In the genomic region with DNA sequence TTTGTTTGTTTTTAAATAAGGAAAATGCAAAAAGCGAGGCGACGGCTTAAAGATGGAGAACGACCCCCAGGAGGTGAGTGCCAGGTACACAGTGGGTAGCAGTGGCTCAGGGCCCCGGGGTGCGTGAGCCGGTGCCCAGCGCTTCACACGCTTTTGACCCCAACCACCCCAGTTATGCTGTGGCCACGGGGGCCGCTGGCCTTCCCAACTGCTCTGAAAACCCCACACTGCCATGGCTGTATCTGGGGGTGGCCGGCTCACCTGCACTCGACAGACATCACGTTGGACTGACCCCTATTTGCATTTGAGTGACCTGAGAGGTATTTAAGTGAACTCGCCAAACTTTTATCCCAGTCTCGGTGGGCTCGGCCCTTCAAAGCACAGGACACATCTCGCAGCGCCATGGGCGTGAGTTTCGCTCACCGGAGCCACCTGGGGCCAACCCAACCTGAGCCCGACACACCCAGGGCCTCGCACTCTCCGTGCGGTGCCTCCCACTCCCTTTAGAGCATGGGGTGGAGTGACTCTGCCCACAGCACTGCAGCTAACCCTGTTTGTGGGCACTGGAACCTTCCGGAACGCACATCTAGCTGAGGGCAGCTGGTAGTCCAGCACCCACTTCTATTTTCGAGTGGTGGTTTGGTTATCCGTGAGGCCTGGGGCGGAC, we compare ENCODE assay signal across 25 cellular contexts. TPM values are rescaled to one million over a fixed set of nuclear protein-coding genes. Genes with fewer than 3 reads are reported as not detected.
"Had no signal": no experiment of that assay in that cellular context is flagged by ENCODE, and none has a peak within 500 bp of the region (broad histone marks: within the 10 kb centered on the region; RNA-seq: fewer than 3 reads in every experiment).

No MANE protein-coding gene starts in this region.

- ATAC-seq: activated naive CD4-positive, alpha-beta T cell treated with anti-CD3 and anti-CD28 coated beads, Interleukin-2, amount 50 U/mL, for 72 hours; activated naive CD8-positive, alpha-beta T cell treated with anti-CD3 and anti-CD28 coated beads, Interleukin-2, amount 50 U/mL, for 24 hours; activated T-cell treated with anti-CD3 and anti-CD28 coated beads, Interleukin-2, amount 50 U/mL, for 4 hours; body of pancreas; T-helper 17 cell; WTC11 had no signal

- H3K4me1 ChIP-seq: ascending aorta, Peyer's patch had no signal

- H3K27ac Mint-ChIP-seq: activated naive CD8-positive, alpha-beta T cell treated with anti-CD3 and anti-CD28 coated beads, Interleukin-2, amount 50 U/mL, for 24 hours; T-helper 17 cell had no signal

- H3K4me1 Mint-ChIP-seq: activated naive CD8-positive, alpha-beta T cell treated with anti-CD3 and anti-CD28 coated beads, Interleukin-2, amount 50 U/mL, for 24 hours; T-helper 17 cell; WTC11 had no signal

- DNase-seq: activated CD4-positive, alpha-beta T cell treated with anti-CD3 and anti-CD28 coated beads for 48 hours; activated CD4-positive, alpha-beta T cell treated with anti-CD3 and anti-CD28 coated beads, Interleukin-2, amount 50 U/mL, for 48 hours; activated CD4-positive, CD25-positive, alpha-beta regulatory T cell treated with anti-CD3 and anti-CD28 coated beads, Interleukin-2, amount 50 U/mL, for 72 hours; activated effector memory CD4-positive, alpha-beta T cell treated with anti-CD3 and anti-CD28 coated beads, Interleukin-2, amount 50 U/mL, for 16 hours; activated naive CD4-positive, alpha-beta T cell treated with Interleukin-2 at 50 U/mL for 16 hours; activated naive CD8-positive, alpha-beta T cell treated with anti-CD3 and anti-CD28 coated beads, Interleukin-2, amount 50 U/mL, for 24 hours; activated T-cell treated with anti-CD3 and anti-CD28 coated beads, Interleukin-2, amount 50 U/mL, for 4 hours; amniotic stem cell; KG1; NCI-H1048; NCI-H146; NCI-H187 treated with DMSO at 0.1 percent for 48 hours; NCI-H2081 treated with DMSO at 0.1 percent for 48 hours; NCI-H446; NCI-H524; Peyer's patch; SIG-M5; T-helper 17 cell; T-helper 9 cell had no signal

- H3K4me3 Mint-ChIP-seq: activated naive CD8-positive, alpha-beta T cell treated with anti-CD3 and anti-CD28 coated beads, Interleukin-2, amount 50 U/mL, for 24 hours; activated T-cell treated with anti-CD3 and anti-CD28 coated beads, Interleukin-2, amount 50 U/mL, for 4 hours; T-helper 17 cell; WTC11 had no signal

- H3K36me3 Mint-ChIP-seq: activated naive CD4-positive, alpha-beta T cell treated with anti-CD3 and anti-CD28 coated beads, Interleukin-2, amount 50 U/mL, for 72 hours had no signal

- FAIRE-seq: bronchial epithelial cell had no signal

- H3K27me3 ChIP-seq: ascending aorta, body of pancreas, Peyer's patch had no signal

- H3K9me3 ChIP-seq: ascending aorta, body of pancreas, Peyer's patch had no signal

- H3K27ac ChIP-seq: ascending aorta, Peyer's patch had no signal

- H3K27me3 Mint-ChIP-seq: activated naive CD8-positive, alpha-beta T cell treated with anti-CD3 and anti-CD28 coated beads, Interleukin-2, amount 50 U/mL, for 24 hours; T-helper 17 cell had no signal

- H3K9me3 Mint-ChIP-seq: activated naive CD4-positive, alpha-beta T cell treated with anti-CD3 and anti-CD28 coated beads, Interleukin-2, amount 50 U/mL, for 72 hours; activated naive CD8-positive, alpha-beta T cell treated with anti-CD3 and anti-CD28 coated beads, Interleukin-2, amount 50 U/mL, for 24 hours; activated T-cell treated with anti-CD3 and anti-CD28 coated beads, Interleukin-2, amount 50 U/mL, for 4 hours; WTC11 had no signal

- H3K4me3 ChIP-seq: ascending aorta, body of pancreas, Peyer's patch had no signal

RNA-seq across cellular contexts. Expression of a gene that starts 32.5 kb away (rescaled TPM):
- total RNA-seq: ascending aorta, M059J had no signal
